In the genomic region with DNA sequence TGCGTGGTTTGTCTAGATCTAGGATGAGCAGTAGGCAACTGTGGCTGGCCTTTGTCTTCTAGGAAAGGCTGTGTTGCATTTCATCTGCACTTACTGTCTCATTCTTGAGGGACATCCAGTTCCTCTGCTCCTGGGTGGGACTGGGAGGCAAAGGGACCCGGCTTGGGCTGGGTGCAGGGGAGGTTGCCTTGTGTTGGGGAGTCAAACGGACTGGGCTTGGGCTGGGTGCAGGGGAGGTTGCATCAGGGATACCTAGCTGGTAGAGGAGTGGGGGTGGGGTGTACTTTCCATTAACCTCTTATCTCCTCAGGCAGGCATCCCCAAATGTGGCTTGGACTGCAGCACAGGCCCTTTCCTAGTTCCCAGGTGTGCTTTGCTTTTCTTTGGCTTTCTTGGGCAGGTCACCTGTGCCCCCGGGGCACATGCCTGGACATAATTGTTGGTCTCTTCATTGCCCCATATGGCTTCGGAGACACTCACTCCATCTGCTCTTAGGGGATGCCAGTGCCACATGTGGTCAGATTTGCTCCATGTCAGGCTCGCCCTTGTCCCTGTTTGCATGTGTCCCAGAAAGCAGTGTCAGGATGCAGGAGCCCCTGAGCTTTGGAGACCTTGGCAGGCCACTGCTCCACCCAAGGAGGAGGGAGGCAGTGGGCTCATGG, we compare ENCODE assay signal across 29 cellular contexts.
"Had no signal": no experiment of that assay in that cellular context is flagged by ENCODE, and none has a peak within 500 bp of the region (broad histone marks: within the 10 kb centered on the region; RNA-seq: fewer than 3 reads in every experiment).

No MANE protein-coding gene starts in this region.

- H3K4me3 ChIP-seq: PC-9, SJCRH30, SK-N-MC had no signal

- ATAC-seq: Panc1, SK-N-SH treated with all-trans-retinoic acid at 6 μM for 48 hours had no signal

- H3K36me3 ChIP-seq: SJCRH30 had no signal

- H3K4me1 ChIP-seq: SJCRH30 had no signal

- H3K9ac ChIP-seq: KMS-11 had no signal

- H2AFZ ChIP-seq: PC-9 had no signal

- H3K27me3 ChIP-seq: SJCRH30 had no signal

- H3K27ac ChIP-seq: KMS-11, PC-9, RWPE1, SJCRH30, SK-N-MC had no signal

- DNase-seq: Karpas-422, KBM-7, MM.1S, MV-4-11, NCI-H1092, NCI-H1105, NCI-H1417 treated with DMSO at 0.1 percent for 48 hours, NCI-H1436 treated with DMSO at 0.1 percent for 48 hours, NCI-H1694 treated with DMSO at 0.1 percent for 48 hours, NCI-H187 treated with DMSO at 0.1 percent for 48 hours, NCI-H2029, NCI-H2081, NCI-H2171, NCI-H226, NCI-H446 treated with DMSO at 0.1 percent for 48 hours, NCI-H510A, NCI-H524, NCI-H526, NCI-H69, NCI-H774, SHP77, SIG-M5, SJCRH30 had no signal

- H3K4me2 ChIP-seq: KMS-11, PC-9 had no signal

- H3K9me3 ChIP-seq: SJCRH30 had no signal
